In the genomic region with DNA sequence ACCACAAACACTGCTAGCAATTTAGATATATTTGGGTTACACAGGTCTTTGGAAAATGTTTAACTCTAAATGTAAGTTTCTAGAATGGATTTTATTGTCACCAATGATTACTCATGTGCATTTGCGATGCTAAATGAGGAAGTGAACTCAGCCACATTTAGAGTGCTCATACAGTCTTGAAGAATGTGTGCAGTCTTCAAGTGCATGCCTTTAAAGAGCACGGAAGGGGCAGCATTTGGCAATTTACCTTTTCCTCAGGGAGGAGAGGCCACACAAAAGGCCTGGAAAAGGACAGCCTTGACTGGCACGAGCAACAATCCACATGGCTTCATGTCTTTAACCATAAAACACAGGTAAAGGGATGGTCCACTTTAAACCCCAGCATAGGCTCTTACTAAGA, we compare ENCODE assay signal across 8 cellular contexts.
A peak's percentile ranks its signal among the peaks of the same experiment; 100 is the strongest.
DNase-seq lines count a peak whose midpoint lies in the region; ATAC-seq and TF ChIP-seq lines count a peak whose summit lies in the region.

No MANE protein-coding gene starts in this region.

- intact Hi-C loops in stomach (cut with DNase I; ENCODE audit: low total_unique reads): no loop called here

- DNase-seq in NOMO-1 treated with dmso at 0.1 percent for 144 hours (lab: John Stamatoyannopoulos, UW; ENCODE audit: unreplicated experiment) (peak; percentile 38), kidney tubule cell (ENCODE audit: low spot score) (peak; percentile 82), occipital lobe (lab: John Stamatoyannopoulos, UW) (no peak), NCI-H1694 treated with DMSO at 0.1 percent for 48 hours (lab: John Stamatoyannopoulos, UW) (no peak), D341Med (ENCODE audit: low spot score) (no peak), stomach (no peak)

- peaks cover 0 to 7% (median 0%) of the 10 kb centered on the region in 4 donors for H3K4me1 ChIP-seq in stomach

- no peak overlapping the region for H3K4me3 ChIP-seq in stomach

- ATAC-seq in GM18870 (IDR thresholded peaks at IDR 0.05; ENCODE audit: unreplicated experiment) (peak; percentile 72), HG02763 (IDR thresholded peaks at IDR 0.05; ENCODE audit: unreplicated experiment) (peak; percentile 79)

- H3K9me3 ChIP-seq in stomach: no peaks in the 10 kb centered on the region

- TF ChIP-seq POLR2A in stomach (IDR thresholded peaks at IDR 0.05): no peak

- no peak for TF ChIP-seq EP300 in stomach (IDR thresholded peaks at IDR 0.05)

- no peak for TF ChIP-seq CTCF in stomach (IDR thresholded peaks at IDR 0.05)

- H3K27me3 ChIP-seq in stomach: no peaks in the 10 kb centered on the region

- 37 to 66% (median 54%) methylated on average over 3 of the region's 3 CpGs for WGBS in stomach, 5 donors

- no peak overlapping the region for H3K27ac ChIP-seq in stomach

- no peaks in the 10 kb centered on the region for H3K36me3 ChIP-seq in stomach

Comparison
In these comparisons a context has a peak if more than half of its experiments do, and no peak if none do; other contexts are left out.
1. DNase-seq: peak in NOMO-1 treated with dmso at 0.1 percent for 144 hours (single experiment) and kidney tubule cell (single experiment); none in occipital lobe (single experiment), NCI-H1694 treated with DMSO at 0.1 percent for 48 hours (single experiment), D341Med (single experiment) and stomach (single experiment).